Comparison of ENCODE assay signal across 28 cellular contexts in genomic region chr1:162732094-162732493, GRCh38. TPM values are rescaled to one million over a fixed set of nuclear protein-coding genes. Genes with fewer than 3 reads are reported as not detected.
DNase-seq lines count a peak whose midpoint lies in the region; ATAC-seq, FAIRE-seq and TF ChIP-seq lines count a peak whose summit lies in the region.
"Had no signal": no experiment of that assay in that cellular context is flagged by ENCODE, and none has a peak within 500 bp of the region (broad histone marks: within the 10 kb centered on the region; RNA-seq: fewer than 3 reads in every experiment).

No MANE protein-coding gene starts in this region.

- no peak overlapping the region for H2AFZ ChIP-seq in neural progenitor cell (replicated peaks)

- TF ChIP-seq EP300 in gastroesophageal sphincter (IDR thresholded peaks at IDR 0.05): no peak

- no peak for TF ChIP-seq POLR2A in gastroesophageal sphincter (IDR thresholded peaks at IDR 0.05)

- TF ChIP-seq CTCF in gastroesophageal sphincter (IDR thresholded peaks at IDR 0.05) (no peak), neural progenitor cell (IDR thresholded peaks at IDR 0.05) (no peak), tibial artery (IDR thresholded peaks at IDR 0.05) (no peak)

- POLR2A ChIA-PET in activated CD8-positive, alpha-beta T cell treated with anti-CD3 and anti-CD28 coated beads, Interleukin-2, amount 10 ng/mL, durations not matched to agents 7 days and 5 days (lab: Charles Lee): no interaction called here

- no peaks in the 10 kb centered on the region for H3K9me3 ChIP-seq in SK-N-MC (ENCODE audit: low read depth, low read length)
- H3K9me3 ChIP-seq in gastroesophageal sphincter: no peaks in the 10 kb centered on the region
- no peaks in the 10 kb centered on the region for H3K9me3 ChIP-seq in neural progenitor cell (ENCODE audit: low read depth)
- H3K9me3 ChIP-seq in tibial artery: no peaks in the 10 kb centered on the region
- H3K9me3 ChIP-seq: SJCRH30 had no signal

- H3K79me2 ChIP-seq in neural progenitor cell (ENCODE audit: low read depth): no peaks in the 10 kb centered on the region

- DNase-seq in SK-N-MC (ENCODE audit: low read depth, low spot score) (no peak), neural progenitor cell (ENCODE audit: low spot score) (peak; percentile 20), tibial artery (no peak), T-helper 1 cell (no peak), frontal cortex (ENCODE audit: low spot score in 2 of 2) (no peak)
- DNase-seq in activated T-helper 2 cell treated with anti-CD3 and anti-CD28 coated beads, Interferon-gamma antibody, Interleukin-2, Interleukin-4, amounts not matched to agents 10 μg/mL and 5 μg/mL and 100 μg/mL, durations not matched to agents 14 hours and 24 hours and 36 hours (ENCODE audit: low spot score): no peak
- no peak for DNase-seq in activated CD8-positive, alpha-beta T cell treated with anti-CD3 and anti-CD28 coated beads, Interleukin-2, amount 10 ng/mL, durations not matched to agents 7 days and 5 days
- DNase-seq: activated B cell treated with CpG ODN at 0.5 μM for 24 hours; activated CD8-positive, alpha-beta memory T cell treated with anti-CD3 and anti-CD28 coated beads for 24 hours; activated T-cell treated with anti-CD3 and anti-CD28 coated beads, Interleukin-2, amount 50 U/mL, for 48 hours; CD4-positive, alpha-beta T cell; foreskin keratinocyte; GF-D8; H7; NCI-H1436; NCI-H2171 treated with DMSO at 0.1 percent for 48 hours; NCI-H748 treated with DMSO at 0.1 percent for 48 hours; OCI-M1; stimulated activated CD4-positive, alpha-beta T cell treated with anti-CD3 and anti-CD28 coated beads, Interleukin-1b, Interleukin-23, amount 100 ng/mL, for 48 hours; stimulated activated naive CD4-positive, alpha-beta T cell treated with Interleukin-2 at 50 U/mL for 16 hours; T-helper 2 cell had no signal

- intact Hi-C loops in tibial artery (cut with DNase I; ENCODE audit: low total_unique reads): no loop called here
- intact Hi-C loops in activated T-helper 2 cell treated with anti-CD3 and anti-CD28 coated beads, Interferon-gamma antibody, Interleukin-2, Interleukin-4, amounts not matched to agents 10 μg/mL and 5 μg/mL and 100 μg/mL, durations not matched to agents 14 hours and 24 hours and 36 hours (cut with micrococcal nuclease): no loop called here

- no peak for FAIRE-seq in frontal cortex (lab: Jason Lieb, UNC)
- FAIRE-seq: endothelial cell of umbilical vein, urothelium cell line had no signal

- ATAC-seq in gastroesophageal sphincter: no peak
- ATAC-seq in activated CD8-positive, alpha-beta T cell treated with anti-CD3 and anti-CD28 coated beads, Interleukin-2, amount 10 ng/mL, durations not matched to agents 7 days and 5 days: no peak

- H3K27me3 Mint-ChIP-seq in neural progenitor cell (ENCODE audit: insufficient read depth, low read depth): no peaks in the 10 kb centered on the region
- peaks cover 3% of the 10 kb centered on the region for H3K27me3 Mint-ChIP-seq in activated T-helper 2 cell treated with anti-CD3 and anti-CD28 coated beads, Interferon-gamma antibody, Interleukin-2, Interleukin-4, amounts not matched to agents 10 μg/mL and 5 μg/mL and 100 μg/mL, durations not matched to agents 14 hours and 24 hours and 36 hours (ENCODE audit: low read depth)
- peaks cover 2% of the 10 kb centered on the region for H3K27me3 Mint-ChIP-seq in activated CD8-positive, alpha-beta T cell treated with anti-CD3 and anti-CD28 coated beads, Interleukin-2, amount 10 ng/mL, durations not matched to agents 7 days and 5 days (ENCODE audit: low read depth)
- H3K27me3 Mint-ChIP-seq: activated naive CD8-positive, alpha-beta T cell; brain had no signal

- H4K20me1 ChIP-seq in neural progenitor cell (ENCODE audit: low read depth): no peaks in the 10 kb centered on the region

- H3K4me2 ChIP-seq in neural progenitor cell: peak overlapping the region; percentile 48

- H3K4me1 Mint-ChIP-seq in neural progenitor cell: peaks cover 14% of the 10 kb centered on the region
- no peaks in the 10 kb centered on the region for H3K4me1 Mint-ChIP-seq in activated T-helper 2 cell treated with anti-CD3 and anti-CD28 coated beads, Interferon-gamma antibody, Interleukin-2, Interleukin-4, amounts not matched to agents 10 μg/mL and 5 μg/mL and 100 μg/mL, durations not matched to agents 14 hours and 24 hours and 36 hours (ENCODE audit: low read depth)
- H3K4me1 Mint-ChIP-seq in activated CD8-positive, alpha-beta T cell treated with anti-CD3 and anti-CD28 coated beads, Interleukin-2, amount 10 ng/mL, durations not matched to agents 7 days and 5 days (ENCODE audit: low read depth): no peaks in the 10 kb centered on the region
- H3K4me1 Mint-ChIP-seq: activated B cell treated with CpG ODN at 0.5 μM for 24 hours had no signal

- H3K27me3 ChIP-seq in gastroesophageal sphincter: no peaks in the 10 kb centered on the region
- no peaks in the 10 kb centered on the region for H3K27me3 ChIP-seq in neural progenitor cell
- H3K27me3 ChIP-seq in tibial artery: no peaks in the 10 kb centered on the region
- H3K27me3 ChIP-seq: foreskin keratinocyte, SJCRH30 had no signal

- peaks cover 74% of the 10 kb centered on the region for H3K36me3 ChIP-seq in SK-N-MC (ENCODE audit: insufficient read depth, low read length)
- H3K36me3 ChIP-seq in gastroesophageal sphincter: no peaks in the 10 kb centered on the region
- H3K36me3 ChIP-seq in neural progenitor cell: no peaks in the 10 kb centered on the region
- no peaks in the 10 kb centered on the region for H3K36me3 ChIP-seq in tibial artery
- H3K36me3 ChIP-seq: SJCRH30 had no signal

- H3K4me3 ChIP-seq in SK-N-MC (no peak overlapping the region), gastroesophageal sphincter (no peak overlapping the region), neural progenitor cell (peak overlapping the region; percentile 3), tibial artery (no peak overlapping the region)
- H3K4me3 ChIP-seq: SJCRH30 had no signal

- H3F3A ChIP-seq in neural progenitor cell (ENCODE audit: low read depth): peaks cover 8% of the 10 kb centered on the region

- H3K4me1 ChIP-seq in gastroesophageal sphincter: peaks cover 13 to 64% (median 18%) of the 10 kb centered on the region in 3 donors
- H3K4me1 ChIP-seq in neural progenitor cell: peaks cover 17% of the 10 kb centered on the region
- peaks cover 0 to 33% (median 24%) of the 10 kb centered on the region in 4 donors for H3K4me1 ChIP-seq in tibial artery
- H3K4me1 ChIP-seq: foreskin keratinocyte, SJCRH30 had no signal

- no peak overlapping the region for H3K4me3 Mint-ChIP-seq in neural progenitor cell
- no peak overlapping the region for H3K4me3 Mint-ChIP-seq in activated T-helper 2 cell treated with anti-CD3 and anti-CD28 coated beads, Interferon-gamma antibody, Interleukin-2, Interleukin-4, amounts not matched to agents 10 μg/mL and 5 μg/mL and 100 μg/mL, durations not matched to agents 14 hours and 24 hours and 36 hours (ENCODE audit: low read depth)
- H3K4me3 Mint-ChIP-seq in activated CD8-positive, alpha-beta T cell treated with anti-CD3 and anti-CD28 coated beads, Interleukin-2, amount 10 ng/mL, durations not matched to agents 7 days and 5 days: no peak overlapping the region
- H3K4me3 Mint-ChIP-seq: activated B cell treated with CpG ODN at 0.5 μM for 24 hours; activated naive CD8-positive, alpha-beta T cell; brain; CD4-positive, alpha-beta T cell; dendritic cell treated with granulocyte-macrophage colony-stimulating factor and Interleukin-4, amounts not matched to agents 40 ng/mL and 50 ng/mL, for 4 days had no signal

- peak overlapping the region; percentile 35; the same call in 1 of the 2 replicates for H3K27ac ChIP-seq in SK-N-MC
- peak overlapping the region; percentile 16 to 66 (median 58) for H3K27ac ChIP-seq in gastroesophageal sphincter
- no peak overlapping the region for H3K27ac ChIP-seq in neural progenitor cell
- peak overlapping the region; percentile 64 to 76 for H3K27ac ChIP-seq in tibial artery
- H3K27ac ChIP-seq: foreskin keratinocyte, SJCRH30 had no signal

- no peaks in the 10 kb centered on the region for H3K36me3 Mint-ChIP-seq in neural progenitor cell
- no peaks in the 10 kb centered on the region for H3K36me3 Mint-ChIP-seq in activated T-helper 2 cell treated with anti-CD3 and anti-CD28 coated beads, Interferon-gamma antibody, Interleukin-2, Interleukin-4, amounts not matched to agents 10 μg/mL and 5 μg/mL and 100 μg/mL, durations not matched to agents 14 hours and 24 hours and 36 hours (ENCODE audit: low read depth)
- H3K36me3 Mint-ChIP-seq in activated CD8-positive, alpha-beta T cell treated with anti-CD3 and anti-CD28 coated beads, Interleukin-2, amount 10 ng/mL, durations not matched to agents 7 days and 5 days (ENCODE audit: low read depth): no peaks in the 10 kb centered on the region
- H3K36me3 Mint-ChIP-seq: activated naive CD8-positive, alpha-beta T cell had no signal

- no peak overlapping the region for H3K27ac Mint-ChIP-seq in neural progenitor cell
- no peak overlapping the region for H3K27ac Mint-ChIP-seq in activated T-helper 2 cell treated with anti-CD3 and anti-CD28 coated beads, Interferon-gamma antibody, Interleukin-2, Interleukin-4, amounts not matched to agents 10 μg/mL and 5 μg/mL and 100 μg/mL, durations not matched to agents 14 hours and 24 hours and 36 hours
- H3K27ac Mint-ChIP-seq in activated CD8-positive, alpha-beta T cell treated with anti-CD3 and anti-CD28 coated beads, Interleukin-2, amount 10 ng/mL, durations not matched to agents 7 days and 5 days: no peak overlapping the region
- H3K27ac Mint-ChIP-seq: activated B cell treated with CpG ODN at 0.5 μM for 24 hours; activated naive CD8-positive, alpha-beta T cell; CD4-positive, alpha-beta T cell; dendritic cell treated with granulocyte-macrophage colony-stimulating factor and Interleukin-4, amounts not matched to agents 40 ng/mL and 50 ng/mL, for 4 days had no signal

- peaks cover 2% of the 10 kb centered on the region for H3K9me3 Mint-ChIP-seq in neural progenitor cell
- no peaks in the 10 kb centered on the region for H3K9me3 Mint-ChIP-seq in activated T-helper 2 cell treated with anti-CD3 and anti-CD28 coated beads, Interferon-gamma antibody, Interleukin-2, Interleukin-4, amounts not matched to agents 10 μg/mL and 5 μg/mL and 100 μg/mL, durations not matched to agents 14 hours and 24 hours and 36 hours
- no peaks in the 10 kb centered on the region for H3K9me3 Mint-ChIP-seq in activated CD8-positive, alpha-beta T cell treated with anti-CD3 and anti-CD28 coated beads, Interleukin-2, amount 10 ng/mL, durations not matched to agents 7 days and 5 days (ENCODE audit: insufficient read depth)
- H3K9me3 Mint-ChIP-seq: activated B cell treated with CpG ODN at 0.5 μM for 24 hours; CD4-positive, alpha-beta T cell; dendritic cell treated with granulocyte-macrophage colony-stimulating factor and Interleukin-4, amounts not matched to agents 40 ng/mL and 50 ng/mL, for 4 days had no signal

- H3K9ac ChIP-seq in SK-N-MC (ENCODE audit: insufficient read length): no peak overlapping the region
- no peak overlapping the region for H3K9ac ChIP-seq in neural progenitor cell

- CTCF ChIA-PET in activated CD8-positive, alpha-beta T cell treated with anti-CD3 and anti-CD28 coated beads, Interleukin-2, amount 10 ng/mL, durations not matched to agents 7 days and 5 days (lab: Charles Lee): no interaction called here

RNA-seq across cellular contexts. Expression of gene HSD17B7, which starts 58.4 kb away (rescaled TPM):
- total RNA-seq in gastroesophageal sphincter: 10 to 100 TPM in 2 of 4 donors, 1 to 10 TPM in 2; 6.8 to 11.3 (median 9.7) TPM
- total RNA-seq in neural progenitor cell (ENCODE audit: low replicate concordance): 48.0 and 53.6 TPM in 2 replicates
- total RNA-seq in activated T-helper 2 cell treated with anti-CD3 and anti-CD28 coated beads, Interferon-gamma antibody, Interleukin-2, Interleukin-4, amounts not matched to agents 10 μg/mL and 5 μg/mL and 100 μg/mL, durations not matched to agents 14 hours and 24 hours and 36 hours: 35.2 and 38.6 TPM in 2 replicates
- total RNA-seq in frontal cortex: 24.5 TPM
- 10 to 100 TPM; 22.9 to 23.7 TPM for total RNA-seq in activated CD8-positive, alpha-beta T cell treated with anti-CD3 and anti-CD28 coated beads, Interleukin-2, amount 10 ng/mL, durations not matched to agents 7 days and 5 days
